10 cellular contexts compared by ENCODE assay signal in genomic region chr17:11268176-11268575, GRCh38. TPM values are rescaled to one million over a fixed set of nuclear protein-coding genes. Genes with fewer than 3 reads are reported as not detected.
"Had no signal": no experiment of that assay in that cellular context is flagged by ENCODE, and none has a peak within 500 bp of the region (broad histone marks: within the 10 kb centered on the region; RNA-seq: fewer than 3 reads in every experiment).

No MANE protein-coding gene starts in this region.

- H3K4me3 ChIP-seq: GM23248, GM23338, HAP-1 had no signal

- DNase-seq: GM23248, GOT3, H7, H9, HCEC 1CT, HFFc6 had no signal

- H3K4me1 ChIP-seq: HAP-1 had no signal

- H3K4me2 ChIP-seq: GM23338 had no signal

- ATAC-seq: GM23338, HCT116 had no signal

- H3K36me3 ChIP-seq: HAP-1 had no signal

- H2AFZ ChIP-seq: GM23248, GM23338 had no signal

- H3K27ac ChIP-seq: GM23248 had no signal

RNA-seq across cellular contexts. Expression of gene SHISA6, which starts 27.2 kb away (rescaled TPM):
- total RNA-seq: GM23248, H4, HFFc6 had no signal
- polyA plus RNA-seq: GM23248, GM23338 had no signal
